In genomic region chr7:28933874-28934265, GRCh38 we compare ENCODE assay signal across 1 cellular context.
TF ChIP-seq lines count a peak whose summit lies in the region.

No MANE protein-coding gene starts in this region.

TF ChIP-seq in SK-N-SH, 30 proteins besides CTCF, POLR2A, EP300 and RAD21:
- TF ChIP-seq RFX5 (IDR thresholded peaks at IDR 0.05; ENCODE audit: low read length) = no peak
- no peak for TF ChIP-seq GABPA (IDR thresholded peaks at IDR 0.05; ENCODE audit: low read depth)
- no peak for TF ChIP-seq YY1 (IDR thresholded peaks at IDR 0.05; ENCODE audit: low read depth)
- TF ChIP-seq USF1 (IDR thresholded peaks at IDR 0.05; ENCODE audit: borderline replicate concordance, low read depth) = no peak
- no peak for TF ChIP-seq IRF3 (IDR thresholded peaks at IDR 0.05; ENCODE audit: low read depth, low read length)
- no peak for TF ChIP-seq TCF12 (IDR thresholded peaks at IDR 0.05)
- TF ChIP-seq POLR2AphosphoS5 (IDR thresholded peaks at IDR 0.05; ENCODE audit: low read depth, low read length) = no peak
- no peak for TF ChIP-seq NRF1 (IDR thresholded peaks at IDR 0.05; ENCODE audit: low read depth, low read length)
- no peak for TF ChIP-seq SMC3 (IDR thresholded peaks at IDR 0.05; ENCODE audit: low read depth, low read length)
- no peak for TF ChIP-seq PBX3 (IDR thresholded peaks at IDR 0.05)
- TF ChIP-seq RXRA (IDR thresholded peaks at IDR 0.05; ENCODE audit: borderline replicate concordance, low read depth) = no peak
- TF ChIP-seq MXI1 (IDR thresholded peaks at IDR 0.05; ENCODE audit: low read depth, low read length) = no peak
- TF ChIP-seq ELF1 (IDR thresholded peaks at IDR 0.05) = no peak
- TF ChIP-seq TAF1 (IDR thresholded peaks at IDR 0.05; ENCODE audit: borderline replicate concordance, low read depth, low read length) = no peak
- TF ChIP-seq JUND (IDR thresholded peaks at IDR 0.05) = no peak
- no peak for TF ChIP-seq ZBTB33 (IDR thresholded peaks at IDR 0.05; ENCODE audit: borderline replicate concordance, low read depth)
- no peak for TF ChIP-seq GATA2 (CRISPR knock-in tag; IDR thresholded peaks at IDR 0.05)
- no peak for TF ChIP-seq NFIC (IDR thresholded peaks at IDR 0.05; ENCODE audit: borderline replicate concordance)
